Comparison of ENCODE assay signal across 9 cellular contexts in the genomic region with DNA sequence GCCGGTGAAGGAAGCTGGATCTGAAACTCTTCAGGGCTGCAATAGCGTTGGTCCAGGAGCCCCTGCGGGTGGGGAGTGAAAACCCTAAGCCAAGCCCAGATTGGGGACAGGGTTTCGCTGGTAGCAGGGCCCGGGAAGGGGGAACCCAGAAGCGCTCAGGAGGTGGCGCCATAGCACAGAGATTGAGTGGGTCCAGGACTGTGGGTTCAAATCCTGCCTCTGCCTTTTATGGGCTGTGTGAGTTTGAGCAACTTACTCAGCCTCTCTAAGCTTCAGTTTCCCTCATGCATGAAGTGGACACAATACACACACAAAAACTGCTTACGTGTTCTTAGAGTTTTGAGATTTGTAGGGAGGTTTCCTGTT. TPM values are rescaled to one million over a fixed set of nuclear protein-coding genes. Genes with fewer than 3 reads are reported as not detected.
DNase-seq lines count a peak whose midpoint lies in the region; ATAC-seq and TF ChIP-seq lines count a peak whose summit lies in the region.
"Had no signal": no experiment of that assay in that cellular context is flagged by ENCODE, and none has a peak within 500 bp of the region (broad histone marks: within the 10 kb centered on the region; RNA-seq: fewer than 3 reads in every experiment).

No MANE protein-coding gene starts in this region.

- H3K4me3 Mint-ChIP-seq in effector memory CD8-positive, alpha-beta T cell: no peak overlapping the region

- TF ChIP-seq CTCF in AG09309 (IDR thresholded peaks at IDR 0.05; ENCODE audit: control insufficient read depth, insufficient read depth, low read depth, low read length, missing control alignments): peak; percentile 45

- peaks cover 12 to 15% of the 10 kb centered on the region in 2 donors for H3K27me3 Mint-ChIP-seq in effector memory CD8-positive, alpha-beta T cell

- no peaks in the 10 kb centered on the region for H3K9me3 Mint-ChIP-seq in effector memory CD8-positive, alpha-beta T cell

- H3K4me1 Mint-ChIP-seq in effector memory CD8-positive, alpha-beta T cell (ENCODE audit: low read depth in 2 of 2): no peaks in the 10 kb centered on the region

- H3K36me3 Mint-ChIP-seq in effector memory CD8-positive, alpha-beta T cell (ENCODE audit: insufficient read depth): no peaks in the 10 kb centered on the region

- H3K27ac Mint-ChIP-seq in effector memory CD8-positive, alpha-beta T cell: no peak overlapping the region

- no peak overlapping the region for H3K4me3 ChIP-seq in AG09309 (ENCODE audit: control insufficient read depth, low read depth, low read length)
- H3K4me3 ChIP-seq: heart right ventricle had no signal

- DNase-seq in AG09309 (ENCODE audit: low read depth) (no peak), HT1080 (ENCODE audit: low read depth) (peak; percentile 33), NCI-H187 (lab: John Stamatoyannopoulos, UW) (no peak), NCI-H2107 (lab: John Stamatoyannopoulos, UW) (no peak)
- DNase-seq in activated CD4-positive, alpha-beta T cell treated with anti-CD3 and anti-CD28 coated beads for 1 hour: peak; percentile 29
- DNase-seq in effector memory CD8-positive, alpha-beta T cell: peak; percentile 60 to 68 (median 60)
- DNase-seq in stimulated activated CD4-positive, alpha-beta T cell treated with anti-CD3 and anti-CD28 coated beads, Interleukin-15, amount 100 ng/mL, for 1 hour (ENCODE audit: low read depth in 1 of 2, low spot score in 1 of 2): peak; percentile 31 to 38
- DNase-seq: heart right ventricle had no signal

- peak; percentile 91 for ATAC-seq in effector memory CD8-positive, alpha-beta T cell (replicated peaks)
- ATAC-seq in HG03457 (IDR thresholded peaks at IDR 0.05; ENCODE audit: unreplicated experiment): no peak

RNA-seq across cellular contexts. Expression of a gene that starts 8.3 kb away (rescaled TPM):
- not detected in 2 replicates for total RNA-seq in HT1080 (2014; rRNA removed; shearing (Covaris generic))
- polyA plus RNA-seq in HT1080 (2015; cell fraction: cytosol; rRNA removed): not detected in 2 replicates
- not detected in 2 replicates for polyA plus RNA-seq in HT1080 (2015; cell fraction: nucleus; rRNA removed)
- polyA plus RNA-seq: heart right ventricle had no signal

RNA-seq across cellular contexts. Expression of a gene that starts 15.6 kb away (rescaled TPM):
- total RNA-seq in HT1080 (2014; rRNA removed; shearing (Covaris generic)): 0.10 TPM in 1 of 2 replicates, not detected in the other
- 0.07 TPM in 1 of 2 replicates, not detected in the other for polyA plus RNA-seq in HT1080 (2015; cell fraction: cytosol; rRNA removed)
- 0.29 TPM in 1 of 2 replicates, not detected in the other for polyA plus RNA-seq in HT1080 (2015; cell fraction: nucleus; rRNA removed)
- total RNA-seq: heart right ventricle had no signal

RNA-seq across cellular contexts. Expression of a gene that starts 32.4 kb away (rescaled TPM):
- not detected in 2 replicates for total RNA-seq in HT1080 (2014; rRNA removed; shearing (Covaris generic))
- polyA plus RNA-seq in HT1080 (2015; cell fraction: cytosol; rRNA removed): not detected in 2 replicates
- not detected in 2 replicates for polyA plus RNA-seq in HT1080 (2015; cell fraction: nucleus; rRNA removed)
- total RNA-seq: heart right ventricle had no signal
- polyA plus RNA-seq: heart right ventricle had no signal

RNA-seq across cellular contexts. Expression of a gene that starts 36.3 kb away (rescaled TPM):
- 0.13 TPM in 1 of 2 replicates, not detected in the other for total RNA-seq in HT1080 (2014; rRNA removed; shearing (Covaris generic))
- not detected in 2 replicates for polyA plus RNA-seq in HT1080 (2015; cell fraction: cytosol; rRNA removed)
- polyA plus RNA-seq in HT1080 (2015; cell fraction: nucleus; rRNA removed): not detected in 2 replicates
- total RNA-seq: heart right ventricle had no signal
- polyA plus RNA-seq: heart right ventricle had no signal

RNA-seq across cellular contexts. Expression of a gene that starts 55.8 kb away (rescaled TPM):
- total RNA-seq in HT1080 (2014; rRNA removed; shearing (Covaris generic)): not detected in 2 replicates
- not detected in 2 replicates for polyA plus RNA-seq in HT1080 (2015; cell fraction: cytosol; rRNA removed)
- not detected in 2 replicates for polyA plus RNA-seq in HT1080 (2015; cell fraction: nucleus; rRNA removed)
- total RNA-seq: heart right ventricle had no signal
- polyA plus RNA-seq: heart right ventricle had no signal

Comparison
In these comparisons a context has a peak if more than half of its experiments do, and no peak if none do; other contexts are left out.
1. DNase-seq: peak in HT1080 (single experiment), activated CD4-positive, alpha-beta T cell treated with anti-CD3 and anti-CD28 coated beads for 1 hour (single experiment), effector memory CD8-positive, alpha-beta T cell (3 of 3) and stimulated activated CD4-positive, alpha-beta T cell treated with anti-CD3 and anti-CD28 coated beads, Interleukin-15, amount 100 ng/mL, for 1 hour (2 of 2); none in AG09309 (single experiment), NCI-H187 (0 of 2) and NCI-H2107 (single experiment).